Comparison of ENCODE assay signal across 18 cellular contexts in genomic region chr3:127000128-127000527, GRCh38. TPM values are rescaled to one million over a fixed set of nuclear protein-coding genes. Genes with fewer than 3 reads are reported as not detected.
DNase-seq lines count a peak whose midpoint lies in the region; ATAC-seq and TF ChIP-seq lines count a peak whose summit lies in the region.
"Had no signal": no experiment of that assay in that cellular context is flagged by ENCODE, and none has a peak within 500 bp of the region (broad histone marks: within the 10 kb centered on the region; RNA-seq: fewer than 3 reads in every experiment).

No MANE protein-coding gene starts in this region.

- H3K79me1 ChIP-seq in H9 (ENCODE audit: insufficient read depth, low read depth, low read length, poor library complexity, severe bottlenecking): no peaks in the 10 kb centered on the region

- H3K4me1 ChIP-seq in H9 (ENCODE audit: insufficient read depth, low read length): peaks cover 4% of the 10 kb centered on the region; the same call in 1 of the 2 replicates
- H3K4me1 ChIP-seq in SJCRH30: peaks cover 58% of the 10 kb centered on the region
- peaks cover under 1 to 83% (median 55%) of the 10 kb centered on the region in 4 donors for H3K4me1 ChIP-seq in tibial artery

- no peak overlapping the region for H3K18ac ChIP-seq in H9 (ENCODE audit: insufficient read length, low read depth, low read length)

- no peak overlapping the region for H3T11ph ChIP-seq in H9 (ENCODE audit: low read length)

- no peak for ATAC-seq in GM21390 (IDR thresholded peaks at IDR 0.05; ENCODE audit: unreplicated experiment)
- no peak for ATAC-seq in HG03108 (IDR thresholded peaks at IDR 0.05; ENCODE audit: unreplicated experiment)
- ATAC-seq: HCT116 had no signal

- no peak overlapping the region for H3K56ac ChIP-seq in H9 (ENCODE audit: insufficient read length, low read depth, low read length)

- H2AK5ac ChIP-seq in H9 (ENCODE audit: insufficient read length, low read length): no peak overlapping the region

- H3K23ac ChIP-seq in H9 (ENCODE audit: insufficient read length, low read depth, low read length): no peak overlapping the region

- H3K4me1 Mint-ChIP-seq in H9: peaks cover 11 to 24% of the 10 kb centered on the region in 2 experiments

- H2AFZ ChIP-seq in H9 (ENCODE audit: low read length): no peak overlapping the region
- H2AFZ ChIP-seq: PC-9 had no signal

- H3K27me3 ChIP-seq in H9 (ENCODE audit: insufficient read depth, low read length) (no peaks in the 10 kb centered on the region), SJCRH30 (no peaks in the 10 kb centered on the region), tibial artery (no peaks in the 10 kb centered on the region)

- no peak overlapping the region for H3K14ac ChIP-seq in H9 (ENCODE audit: insufficient read depth, low read length)

- H3K23me2 ChIP-seq in H9 (ENCODE audit: insufficient read length, low read depth, low read length, poor library complexity, severe bottlenecking): no peaks in the 10 kb centered on the region

- no peak overlapping the region for H2BK5ac ChIP-seq in H9 (ENCODE audit: insufficient read length, low read length)

- H3K79me2 ChIP-seq in H9 (ENCODE audit: insufficient read depth, low read length): no peaks in the 10 kb centered on the region; the same call in 1 of the 2 replicates

- no peak overlapping the region for H3K9ac ChIP-seq in H9 (ENCODE audit: extremely low read depth, insufficient read length, low read length)

- no peak overlapping the region for H4K8ac ChIP-seq in H9 (replicated peaks; ENCODE audit: insufficient read length, low read depth, low read length)

- H3K27ac Mint-ChIP-seq in H9: peak overlapping the region in 2 of 3 experiments; percentile 61 to 83; a peak in 2 of 7 replicates

- H3K27me3 Mint-ChIP-seq in H9 (ENCODE audit: low read depth): no peaks in the 10 kb centered on the region

- no CpG with 5 or more reads among the region's 15 CpGs for WGBS in H9 (ENCODE audit: extremely low coverage, insufficient read length, low lambda C conversion rate)

- TF ChIP-seq CTCF in H9 (conservative IDR thresholded peaks at IDR 0.05) (no peak), tibial artery (IDR thresholded peaks at IDR 0.05) (no peak)

- H3K4me2 ChIP-seq in H9 (ENCODE audit: insufficient read depth, insufficient read length, low read length): no peak overlapping the region
- H3K4me2 ChIP-seq: PC-9 had no signal

- H3K9me3 Mint-ChIP-seq in H9: no peaks in the 10 kb centered on the region

- H2BK20ac ChIP-seq in H9 (ENCODE audit: low read depth, low read length, poor library complexity, severe bottlenecking): no peak overlapping the region

- peaks cover 2% of the 10 kb centered on the region for H4K20me1 ChIP-seq in H9 (ENCODE audit: control insufficient read depth, insufficient read depth, insufficient read length)

- H3K36me3 ChIP-seq in SJCRH30 (peaks cover 3% of the 10 kb centered on the region; the same call in 1 of the 2 replicates), tibial artery (no peaks in the 10 kb centered on the region)

- no peak overlapping the region for H4K91ac ChIP-seq in H9 (ENCODE audit: insufficient read length, low read depth, low read length)

- no peak overlapping the region for H4K5ac ChIP-seq in H9 (ENCODE audit: insufficient read length, low read depth, low read length)

- peaks cover 2 to 10% (median 8%) of the 10 kb centered on the region in 3 experiments; a peak in 4 of 7 replicates for H3K36me3 Mint-ChIP-seq in H9 (ENCODE audit: insufficient read depth in 1 of 3, low read depth in 3 of 3)

- H3K4ac ChIP-seq in H9 (ENCODE audit: low read depth, low read length): no peak overlapping the region

- no peak overlapping the region for H3K27ac ChIP-seq in H9 (ENCODE audit: insufficient read length, low read depth, low read length)
- peak overlapping the region; percentile 84 for H3K27ac ChIP-seq in SJCRH30
- H3K27ac ChIP-seq in tibial artery: peak overlapping the region; percentile 73 to 84
- H3K27ac ChIP-seq: HL-60, PC-9 had no signal

- H3K4me3 ChIP-seq in SJCRH30: no peak overlapping the region
- no peak overlapping the region for H3K4me3 ChIP-seq in tibial artery
- H3K4me3 ChIP-seq: PC-9 had no signal

- DNase-seq in H9: no peak
- peak; percentile 83 to 88 for DNase-seq in SJCRH30
- peak; percentile 29 for DNase-seq in globus pallidus (ENCODE audit: low spot score)
- no peak for DNase-seq in tibial artery
- DNase-seq in activated naive CD4-positive, alpha-beta T cell treated with anti-CD3 and anti-CD28 coated beads, Interleukin-2, amount 50 U/mL, for 16 hours: no peak
- DNase-seq in activated CD8-positive, alpha-beta memory T cell treated with anti-CD3 and anti-CD28 coated beads, Interleukin-2, amount 50 U/mL, for 48 hours: no peak
- DNase-seq: ACHN, COR-L47, DMS53, MV-4-11, NCI-H1417, NCI-H2029, NCI-H82, PC-9 had no signal

- no peak overlapping the region for H2BK12ac ChIP-seq in H9 (ENCODE audit: insufficient read length, low read depth, low read length)

- no peak overlapping the region for H2BK120ac ChIP-seq in H9 (ENCODE audit: low read depth, low read length, poor library complexity, severe bottlenecking)

- H2BK15ac ChIP-seq in H9 (ENCODE audit: low read depth, low read length): no peak overlapping the region

- no peak overlapping the region for H3K4me3 Mint-ChIP-seq in H9

- intact Hi-C loops in tibial artery (cut with DNase I; ENCODE audit: low total_unique reads): no loop called here

- H3K9me3 ChIP-seq in H9 (ENCODE audit: control insufficient read depth, low read depth, low read length): no peaks in the 10 kb centered on the region
- no peaks in the 10 kb centered on the region for H3K9me3 ChIP-seq in SJCRH30 (replicated peaks)
- no peaks in the 10 kb centered on the region for H3K9me3 ChIP-seq in tibial artery

RNA-seq across cellular contexts. Expression of gene PLXNA1, which starts 17.2 kb away (rescaled TPM):
- total RNA-seq in H9 (2021): 39.6 and 42.1 TPM in 2 replicates
- total RNA-seq in SJCRH30 (2014; rRNA removed; shearing (Covaris generic)): 47.2 and 51.6 TPM in 2 replicates

Comparison
In these comparisons a context has a peak if more than half of its experiments do, and no peak if none do; other contexts are left out.
1. DNase-seq: peak in SJCRH30 (2 of 2) and globus pallidus (single experiment); none in H9 (single experiment), tibial artery (0 of 2), activated naive CD4-positive, alpha-beta T cell treated with anti-CD3 and anti-CD28 coated beads, Interleukin-2, amount 50 U/mL, for 16 hours (single experiment) and activated CD8-positive, alpha-beta memory T cell treated with anti-CD3 and anti-CD28 coated beads, Interleukin-2, amount 50 U/mL, for 48 hours (single experiment).